ENCODE assay signal across 1 cellular context in genomic region chr2:119365436-119365835, GRCh38.
TF ChIP-seq lines count a peak whose summit lies in the region.

No MANE protein-coding gene starts in this region.

TF ChIP-seq in endothelial cell of umbilical vein, 7 proteins besides CTCF, POLR2A, EP300 and RAD21 (continued from another document):
- TF ChIP-seq, protein P1, sequence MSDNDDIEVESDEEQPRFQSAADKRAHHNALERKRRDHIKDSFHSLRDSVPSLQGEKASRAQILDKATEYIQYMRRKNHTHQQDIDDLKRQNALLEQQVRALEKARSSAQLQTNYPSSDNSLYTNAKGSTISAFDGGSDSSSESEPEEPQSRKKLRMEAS (IDR thresholded peaks at IDR 0.05; ENCODE audit: insufficient read depth, insufficient read length): no peak
- TF ChIP-seq FOS (IDR thresholded peaks at IDR 0.05; ENCODE audit: borderline replicate concordance, insufficient read depth, low read length): no peak
